Comparison of ENCODE assay signal across 25 cellular contexts in genomic region chr6:124480021-124480430, GRCh38.
DNase-seq lines count a peak whose midpoint lies in the region; ATAC-seq and TF ChIP-seq lines count a peak whose summit lies in the region.
"Had no signal": no experiment of that assay in that cellular context is flagged by ENCODE, and none has a peak within 500 bp of the region (broad histone marks: within the 10 kb centered on the region; RNA-seq: fewer than 3 reads in every experiment).

No MANE protein-coding gene starts in this region.

- H3K9me3 ChIP-seq in A673 (ENCODE audit: low read depth, low read length, poor library complexity, severe bottlenecking), result no peaks in the 10 kb centered on the region
- H3K9me3 ChIP-seq in CD8-positive, alpha-beta memory T cell (ENCODE audit: low read length), result no peaks in the 10 kb centered on the region
- H3K9me3 ChIP-seq: BLaER1 had no signal

- ATAC-seq in HG02623 (IDR thresholded peaks at IDR 0.05; ENCODE audit: unreplicated experiment), result no peak
- ATAC-seq: activated CD8-positive, alpha-beta memory T cell treated with anti-CD3 and anti-CD28 coated beads, Interleukin-2, amount 10 ng/mL, durations not matched to agents 7 days and 5 days; naive thymus-derived CD4-positive, alpha-beta T cell had no signal

- peaks cover 0 to 15% (median 0%) of the 10 kb centered on the region in 5 donors for H3K9me3 Mint-ChIP-seq in CD8-positive, alpha-beta memory T cell
- peaks cover 0 to 6% (median 2%) of the 10 kb centered on the region in 7 donors for H3K9me3 Mint-ChIP-seq in CD14-positive monocyte

- H3K4me3 Mint-ChIP-seq in CD8-positive, alpha-beta memory T cell, result no peak overlapping the region
- H3K4me3 Mint-ChIP-seq in CD14-positive monocyte, result no peak overlapping the region
- H3K4me3 Mint-ChIP-seq: activated CD8-positive, alpha-beta memory T cell treated with anti-CD3 and anti-CD28 coated beads, Interleukin-2, amount 10 ng/mL, durations not matched to agents 7 days and 5 days; central memory CD8-positive, alpha-beta T cell; naive thymus-derived CD4-positive, alpha-beta T cell had no signal

- no peaks in the 10 kb centered on the region for H3K4me1 Mint-ChIP-seq in CD8-positive, alpha-beta memory T cell
- H3K4me1 Mint-ChIP-seq in CD14-positive monocyte, result peaks cover 2% of the 10 kb centered on the region
- H3K4me1 Mint-ChIP-seq: activated CD8-positive, alpha-beta memory T cell treated with anti-CD3 and anti-CD28 coated beads, Interleukin-2, amount 10 ng/mL, durations not matched to agents 7 days and 5 days; central memory CD8-positive, alpha-beta T cell; naive thymus-derived CD4-positive, alpha-beta T cell had no signal

- POLR2A ChIA-PET in A673 (lab: Charles Lee; ENCODE audit: low non-redundant PET), result no interaction called here
- POLR2A ChIA-PET in CD8-positive, alpha-beta memory T cell (lab: Charles Lee), result no interaction called here

- H3K4me3 ChIP-seq in A673 (ENCODE audit: low read depth, low read length, poor library complexity, severe bottlenecking) (no peak overlapping the region), astrocyte of the spinal cord (ENCODE audit: low read depth, low read length) (no peak overlapping the region)
- H3K4me3 ChIP-seq in CD8-positive, alpha-beta memory T cell (ENCODE audit: low read length), result no peak overlapping the region
- H3K4me3 ChIP-seq: BLaER1, smooth muscle cell had no signal

- DNase-seq in A673 (ENCODE audit: low spot score) (peak; percentile 47), HT1080 (ENCODE audit: low read depth) (peak; percentile 10), astrocyte of the spinal cord (ENCODE audit: low read depth, low spot score) (peak; percentile 52), myocyte (ENCODE audit: low read depth) (peak; percentile 37), T-helper 9 cell (no peak), CD14-positive monocyte (ENCODE audit: low spot score) (no peak)
- DNase-seq in CD8-positive, alpha-beta memory T cell, result no peak
- DNase-seq: activated CD4-positive, alpha-beta T cell treated with anti-CD3 and anti-CD28 coated beads for 48 hours; activated CD8-positive, alpha-beta memory T cell treated with anti-CD3 and anti-CD28 coated beads, Interleukin-2, amount 10 ng/mL, durations not matched to agents 7 days and 5 days; activated naive CD4-positive, alpha-beta T cell treated with anti-CD3 and anti-CD28 coated beads, Interleukin-2, amount 50 U/mL, for 16 hours; Calu3; IMR-90; mesenchymal stem cell; naive thymus-derived CD4-positive, alpha-beta T cell; NCI-H1417 treated with DMSO at 0.1 percent for 48 hours; NCI-H2107; NCI-H510A; nucleus accumbens; RPMI8226; stimulated activated CD4-positive, alpha-beta T cell treated with anti-CD3 and anti-CD28 coated beads, Interleukin-2, amount 100 ng/mL, for 24 hours had no signal

- CTCF ChIA-PET in A673 (lab: Charles Lee), result no interaction called here
- CTCF ChIA-PET in CD8-positive, alpha-beta memory T cell (lab: Charles Lee), result no interaction called here

- BruUV-seq in A673 (replicated peaks; lab: Mats Ljungman, UMichigan), result no TSS peak

- H3K4me1 ChIP-seq in A673 (ENCODE audit: insufficient read depth, low read length, poor library complexity, severe bottlenecking), result peaks cover 6% of the 10 kb centered on the region
- no peaks in the 10 kb centered on the region for H3K4me1 ChIP-seq in CD8-positive, alpha-beta memory T cell (ENCODE audit: insufficient read depth, low read length)
- H3K4me1 ChIP-seq: BLaER1 had no signal

- TF ChIP-seq CTCF in A673 (conservative IDR thresholded peaks at IDR 0.05; ENCODE audit: low read depth, low read length) (no peak), astrocyte of the spinal cord (IDR thresholded peaks at IDR 0.05; ENCODE audit: low read depth, low read length) (no peak), CD14-positive monocyte (IDR thresholded peaks at IDR 0.05) (no peak)

- intact Hi-C loops in A673 (cut with micrococcal nuclease; ENCODE audit: unreplicated experiment) (loop anchor here (10.0 kb wide), 1 partner anchor 295 kb away; no protein-coding TSS in a partner anchor), CD14-positive monocyte (cut with micrococcal nuclease) (no loop called here)

- no peaks in the 10 kb centered on the region for H3K27me3 Mint-ChIP-seq in CD8-positive, alpha-beta memory T cell
- no peaks in the 10 kb centered on the region for H3K27me3 Mint-ChIP-seq in CD14-positive monocyte (ENCODE audit: low read depth in 3 of 3)
- H3K27me3 Mint-ChIP-seq: activated CD8-positive, alpha-beta memory T cell treated with anti-CD3 and anti-CD28 coated beads, Interleukin-2, amount 10 ng/mL, durations not matched to agents 7 days and 5 days; central memory CD8-positive, alpha-beta T cell; naive thymus-derived CD4-positive, alpha-beta T cell had no signal

- in situ Hi-C loops in astrocyte of the spinal cord (cut with HindIII; ENCODE audit: low sequenced_read_pairs), result no loop called here

- no peak overlapping the region for H3K27ac Mint-ChIP-seq in CD8-positive, alpha-beta memory T cell
- no peak overlapping the region for H3K27ac Mint-ChIP-seq in CD14-positive monocyte
- H3K27ac Mint-ChIP-seq: activated CD8-positive, alpha-beta memory T cell treated with anti-CD3 and anti-CD28 coated beads, Interleukin-2, amount 10 ng/mL, durations not matched to agents 7 days and 5 days; naive thymus-derived CD4-positive, alpha-beta T cell had no signal

- no peaks in the 10 kb centered on the region for H3K36me3 Mint-ChIP-seq in CD8-positive, alpha-beta memory T cell
- no peaks in the 10 kb centered on the region for H3K36me3 Mint-ChIP-seq in CD14-positive monocyte
- H3K36me3 Mint-ChIP-seq: activated CD8-positive, alpha-beta memory T cell treated with anti-CD3 and anti-CD28 coated beads, Interleukin-2, amount 10 ng/mL, durations not matched to agents 7 days and 5 days; naive thymus-derived CD4-positive, alpha-beta T cell had no signal

- no peaks in the 10 kb centered on the region for H3K36me3 ChIP-seq in A673 (ENCODE audit: insufficient read depth, low read length, poor library complexity, severe bottlenecking)
- H3K36me3 ChIP-seq in CD8-positive, alpha-beta memory T cell (ENCODE audit: insufficient read depth, low read length), result no peaks in the 10 kb centered on the region
- H3K36me3 ChIP-seq: BLaER1 had no signal

- H3K27ac ChIP-seq in A673 (ENCODE audit: low read depth, low read length, poor library complexity, severe bottlenecking), result no peak overlapping the region
- H3K27ac ChIP-seq in CD8-positive, alpha-beta memory T cell (ENCODE audit: low read depth, low read length), result no peak overlapping the region
- H3K27ac ChIP-seq: BLaER1, VCaP had no signal

- H3K27me3 ChIP-seq in A673 (replicated peaks; ENCODE audit: insufficient read depth, low read depth, low read length, poor library complexity), result no peaks in the 10 kb centered on the region
- no peaks in the 10 kb centered on the region for H3K27me3 ChIP-seq in CD8-positive, alpha-beta memory T cell (ENCODE audit: insufficient read depth, low read length, poor library complexity, severe bottlenecking)
- H3K27me3 ChIP-seq: BLaER1 had no signal

Comparison
In these comparisons a context has a peak if more than half of its experiments do, and no peak if none do; other contexts are left out.
1. DNase-seq: peak in A673 (single experiment), HT1080 (single experiment), astrocyte of the spinal cord (single experiment) and myocyte (single experiment); none in CD8-positive, alpha-beta memory T cell (0 of 5), T-helper 9 cell (single experiment) and CD14-positive monocyte (single experiment).